Comparison of ENCODE assay signal across 1 cellular context in the genomic region with DNA sequence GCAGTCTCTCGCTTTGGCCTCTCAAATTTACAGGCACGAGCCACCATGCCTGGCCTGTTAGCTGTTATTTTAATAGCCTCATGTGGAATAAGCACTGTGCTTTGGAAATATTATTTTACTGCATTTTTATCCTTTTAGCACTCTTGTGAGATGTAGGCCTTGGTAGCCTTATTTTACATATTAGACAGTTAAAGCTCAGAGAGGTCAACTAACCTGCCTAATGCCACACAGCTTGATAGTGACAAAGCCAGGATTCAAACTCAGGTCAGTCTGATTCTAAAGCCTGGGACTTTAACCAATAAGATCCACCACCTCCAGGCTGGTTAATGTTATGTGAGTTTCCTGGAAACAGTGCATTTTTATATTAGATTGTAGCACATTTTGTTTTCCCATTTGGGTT.
TF ChIP-seq lines count a peak whose summit lies in the region.

No MANE protein-coding gene starts in this region.

TF ChIP-seq in HEK293T, 16 proteins besides CTCF, POLR2A, EP300 and RAD21:
- TF ChIP-seq BHLHE40 (IDR thresholded peaks at IDR 0.05; ENCODE audit: borderline replicate concordance) (no peak), LEF1 (IDR thresholded peaks at IDR 0.05; ENCODE audit: borderline replicate concordance) (no peak)
